26 cellular contexts compared by ENCODE assay signal in genomic region chr3:150075417-150075865, GRCh38.
"Had no signal": no experiment of that assay in that cellular context is flagged by ENCODE, and none has a peak within 500 bp of the region (broad histone marks: within the 10 kb centered on the region; RNA-seq: fewer than 3 reads in every experiment).

No MANE protein-coding gene starts in this region.

- DNase-seq: heart right ventricle; hippocampal formation; kidney; left colon; left lung; mesendoderm; naive B cell; pancreas; posterior cingulate gyrus; retina; right cardiac atrium; spleen; stimulated activated CD4-positive, alpha-beta T cell treated with anti-CD3 and anti-CD28 coated beads, Interleukin-4, amount 100 ng/mL, for 24 hours; stimulated activated naive CD4-positive, alpha-beta T cell; tibial artery had no signal

- H3K36me3 ChIP-seq: heart right ventricle, left lung, pancreas, prostate gland, spleen, suprapubic skin, thoracic aorta, tibial artery, uterus had no signal

- H3K9me3 ChIP-seq: pancreas, prostate gland, suprapubic skin, uterus had no signal

- FAIRE-seq: kidney, pancreas had no signal

- H3K4me1 ChIP-seq: left lung, pancreas, prostate gland, uterus had no signal

- H3K4me3 Mint-ChIP-seq: mesothelial cell of epicardium; naive B cell; natural killer cell treated with Interleukin-12 subunit alpha and Interleukin-12 subunit beta and Interleukin-15 and Interleukin-18, amount 100 ng/mL, for 72 hours; stimulated activated effector memory CD8-positive, alpha-beta T cell treated with anti-CD3 and anti-CD28 coated beads, Interleukin-12 subunit alpha, Interleukin-12 subunit beta, amount 100 ng/mL, for 72 hours; stimulated activated naive CD8-positive, alpha-beta T cell treated with anti-CD3 and anti-CD28 coated beads, Interleukin-15, Interleukin-2, amounts not matched to agents 100 ng/mL and 50 ng/mL, for 24 hours; type B pancreatic cell had no signal

- H3K27ac ChIP-seq: heart right ventricle, left lung, pancreas, prostate gland, skin epidermis, spleen, suprapubic skin, thoracic aorta, tibial artery had no signal

- H3K9me3 Mint-ChIP-seq: natural killer cell treated with Interleukin-12 subunit alpha and Interleukin-12 subunit beta and Interleukin-15 and Interleukin-18, amount 100 ng/mL, for 72 hours; stimulated activated effector memory CD8-positive, alpha-beta T cell treated with anti-CD3 and anti-CD28 coated beads, Interleukin-12 subunit alpha, Interleukin-12 subunit beta, amount 100 ng/mL, for 72 hours; stimulated activated naive CD8-positive, alpha-beta T cell treated with anti-CD3 and anti-CD28 coated beads, Interleukin-15, Interleukin-2, amounts not matched to agents 100 ng/mL and 50 ng/mL, for 24 hours had no signal

- H3K36me3 Mint-ChIP-seq: mesothelial cell of epicardium; naive B cell; natural killer cell treated with Interleukin-12 subunit alpha and Interleukin-12 subunit beta and Interleukin-15 and Interleukin-18, amount 100 ng/mL, for 72 hours; stimulated activated effector memory CD8-positive, alpha-beta T cell treated with anti-CD3 and anti-CD28 coated beads, Interleukin-12 subunit alpha, Interleukin-12 subunit beta, amount 100 ng/mL, for 72 hours; type B pancreatic cell had no signal

- H3K4me1 Mint-ChIP-seq: naive B cell had no signal

- H3K27me3 ChIP-seq: heart right ventricle, left lung, pancreas, spleen, tibial artery, uterus had no signal

- H3K4me3 ChIP-seq: heart right ventricle, left lung, lung, pancreas, prostate gland, skin epidermis, suprapubic skin, thoracic aorta, tibial artery, uterus had no signal

- H3K27ac Mint-ChIP-seq: mesothelial cell of epicardium; naive B cell; natural killer cell treated with Interleukin-12 subunit alpha and Interleukin-12 subunit beta and Interleukin-15 and Interleukin-18, amount 100 ng/mL, for 72 hours; stimulated activated effector memory CD8-positive, alpha-beta T cell treated with anti-CD3 and anti-CD28 coated beads, Interleukin-12 subunit alpha, Interleukin-12 subunit beta, amount 100 ng/mL, for 72 hours; stimulated activated naive CD8-positive, alpha-beta T cell treated with anti-CD3 and anti-CD28 coated beads, Interleukin-15, Interleukin-2, amounts not matched to agents 100 ng/mL and 50 ng/mL, for 24 hours; type B pancreatic cell had no signal
